ENCODE assay signal across 1 cellular context in genomic region chr14:100398044-100398443, GRCh38.
TF ChIP-seq lines count a peak whose summit lies in the region.

No MANE protein-coding gene starts in this region.

TF ChIP-seq in HepG2, 621 proteins besides CTCF, POLR2A, EP300 and RAD21 (continued from another document and continues in another):
- no peak for TF ChIP-seq AHDC1 (CRISPR knock-in tag; IDR thresholded peaks at IDR 0.05; ENCODE audit: borderline replicate concordance)
- TF ChIP-seq ZNF451 (CRISPR knock-in tag; IDR thresholded peaks at IDR 0.05): no peak
- no peak for TF ChIP-seq ZNF414 (CRISPR knock-in tag; IDR thresholded peaks at IDR 0.05)
- peak; percentile 86 for TF ChIP-seq ZNF761 (CRISPR knock-in tag; conservative IDR thresholded peaks at IDR 0.05)
- TF ChIP-seq ATM (IDR thresholded peaks at IDR 0.05; ENCODE audit: borderline replicate concordance): no peak
- peak; percentile 83 for TF ChIP-seq ZBTB38 (CRISPR knock-in tag; IDR thresholded peaks at IDR 0.05)
- 0 out of 2 replicates have a peak, but pooled peaks have one; percentile 23 for TF ChIP-seq KLF6 (CRISPR knock-in tag; IDR thresholded peaks at IDR 0.05)
- TF ChIP-seq SOX6 (IDR thresholded peaks at IDR 0.05): no peak
- TF ChIP-seq SOX6 (CRISPR knock-in tag; IDR thresholded peaks at IDR 0.05): peak; percentile 55
- TF ChIP-seq, protein P1, sequence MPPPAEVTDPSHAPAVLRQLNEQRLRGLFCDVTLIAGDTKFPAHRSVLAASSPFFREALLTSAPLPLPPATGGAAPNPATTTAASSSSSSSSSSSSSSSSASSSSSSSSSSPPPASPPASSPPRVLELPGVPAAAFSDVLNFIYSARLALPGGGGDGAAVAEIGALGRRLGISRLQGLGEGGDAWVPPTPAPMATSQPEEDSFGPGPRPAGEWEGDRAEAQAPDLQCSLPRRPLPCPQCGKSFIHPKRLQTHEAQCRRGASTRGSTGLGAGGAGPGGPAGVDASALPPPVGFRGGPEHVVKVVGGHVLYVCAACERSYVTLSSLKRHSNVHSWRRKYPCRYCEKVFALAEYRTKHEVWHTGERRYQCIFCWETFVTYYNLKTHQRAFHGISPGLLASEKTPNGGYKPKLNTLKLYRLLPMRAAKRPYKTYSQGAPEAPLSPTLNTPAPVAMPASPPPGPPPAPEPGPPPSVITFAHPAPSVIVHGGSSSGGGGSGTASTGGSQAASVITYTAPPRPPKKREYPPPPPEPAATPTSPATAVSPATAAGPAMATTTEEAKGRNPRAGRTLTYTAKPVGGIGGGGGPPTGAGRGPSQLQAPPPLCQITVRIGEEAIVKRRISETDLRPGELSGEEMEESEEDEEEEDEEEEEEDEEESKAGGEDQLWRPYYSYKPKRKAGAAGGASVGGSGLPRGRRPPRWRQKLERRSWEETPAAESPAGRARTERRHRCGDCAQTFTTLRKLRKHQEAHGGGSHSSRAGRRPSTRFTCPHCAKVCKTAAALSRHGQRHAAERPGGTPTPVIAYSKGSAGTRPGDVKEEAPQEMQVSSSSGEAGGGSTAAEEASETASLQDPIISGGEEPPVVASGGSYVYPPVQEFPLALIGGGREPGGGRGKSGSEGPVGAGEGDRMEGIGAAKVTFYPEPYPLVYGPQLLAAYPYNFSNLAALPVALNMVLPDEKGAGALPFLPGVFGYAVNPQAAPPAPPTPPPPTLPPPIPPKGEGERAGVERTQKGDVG (CRISPR knock-in tag; IDR thresholded peaks at IDR 0.05; ENCODE audit: borderline replicate concordance): peak; percentile 40; the same call in 1 of the 2 replicates
- TF ChIP-seq IRF1 (CRISPR knock-in tag; IDR thresholded peaks at IDR 0.05; ENCODE audit: low read depth): no peak
- peak; percentile 45; the same call in 1 of the 2 replicates for TF ChIP-seq SOX13 (IDR thresholded peaks at IDR 0.05)
- peak in 1 of 2 experiments; percentile 66; a peak in 2 of 4 replicates for TF ChIP-seq SOX13 (CRISPR knock-in tag; conservative IDR thresholded peaks at IDR 0.05 in 1 of 2, IDR thresholded peaks at IDR 0.05 in 1 of 2)
- 0 out of 2 replicates have a peak, but pooled peaks have one; percentile 16 for TF ChIP-seq GATAD1 (CRISPR knock-in tag; IDR thresholded peaks at IDR 0.05)
- 0 out of 2 replicates have a peak, but pooled peaks have one; percentile 36 for TF ChIP-seq ZSCAN21 (CRISPR knock-in tag; IDR thresholded peaks at IDR 0.05; ENCODE audit: borderline replicate concordance)
- 0 out of 2 replicates have a peak, but pooled peaks have one; percentile 36 for TF ChIP-seq ZMYM2 (CRISPR knock-in tag; IDR thresholded peaks at IDR 0.05)
- TF ChIP-seq ZFP91 (CRISPR knock-in tag; IDR thresholded peaks at IDR 0.05; ENCODE audit: borderline replicate concordance): no peak
- TF ChIP-seq SALL1 (CRISPR knock-in tag; IDR thresholded peaks at IDR 0.05): peak; percentile 21; the same call in 1 of the 2 replicates
- no peak for TF ChIP-seq SIN3A (IDR thresholded peaks at IDR 0.05; ENCODE audit: borderline replicate concordance, low read depth, low read length)
- TF ChIP-seq ZHX1 (CRISPR knock-in tag; IDR thresholded peaks at IDR 0.05; ENCODE audit: low read depth): 0 out of 2 replicates have a peak, but pooled peaks have one; percentile 39
- peak; percentile 37 for TF ChIP-seq ZMYM4 (CRISPR knock-in tag; IDR thresholded peaks at IDR 0.05)
- TF ChIP-seq ZNF691 (CRISPR knock-in tag; IDR thresholded peaks at IDR 0.05; ENCODE audit: borderline replicate concordance, low read depth): no peak
- peak; percentile 57; the same call in 1 of the 3 replicates for TF ChIP-seq MXI1 (IDR thresholded peaks at IDR 0.05; ENCODE audit: borderline replicate concordance, low read depth, low read length)
- no peak for TF ChIP-seq TBL1XR1 (IDR thresholded peaks at IDR 0.05; ENCODE audit: borderline replicate concordance, low read length, partially characterized antibody)
- TF ChIP-seq ZNF354B (CRISPR knock-in tag; IDR thresholded peaks at IDR 0.05): no peak
- TF ChIP-seq, protein P2, sequence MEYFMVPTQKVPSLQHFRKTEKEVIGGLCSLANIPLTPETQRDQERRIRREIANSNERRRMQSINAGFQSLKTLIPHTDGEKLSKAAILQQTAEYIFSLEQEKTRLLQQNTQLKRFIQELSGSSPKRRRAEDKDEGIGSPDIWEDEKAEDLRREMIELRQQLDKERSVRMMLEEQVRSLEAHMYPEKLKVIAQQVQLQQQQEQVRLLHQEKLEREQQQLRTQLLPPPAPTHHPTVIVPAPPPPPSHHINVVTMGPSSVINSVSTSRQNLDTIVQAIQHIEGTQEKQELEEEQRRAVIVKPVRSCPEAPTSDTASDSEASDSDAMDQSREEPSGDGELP (IDR thresholded peaks at IDR 0.05; ENCODE audit: borderline replicate concordance, low read depth): no peak
- peak; percentile 24; the same call in 1 of the 2 replicates for TF ChIP-seq ZNF614 (CRISPR knock-in tag; IDR thresholded peaks at IDR 0.05; ENCODE audit: borderline replicate concordance)
- TF ChIP-seq CHD4 (IDR thresholded peaks at IDR 0.05; ENCODE audit: borderline replicate concordance, low read length): no peak
- 0 out of 2 replicates have a peak, but pooled peaks have one; percentile 31 for TF ChIP-seq FOSL2 (CRISPR knock-in tag; IDR thresholded peaks at IDR 0.05)
- peak; percentile 50 for TF ChIP-seq ELF3 (CRISPR knock-in tag; IDR thresholded peaks at IDR 0.05)
- no peak for TF ChIP-seq FOXP1 (IDR thresholded peaks at IDR 0.05)
- TF ChIP-seq FOXP1 (CRISPR knock-in tag; IDR thresholded peaks at IDR 0.05): peak; percentile 8; the same call in 1 of the 2 replicates
- no peak for TF ChIP-seq ZBTB2 (CRISPR knock-in tag; IDR thresholded peaks at IDR 0.05; ENCODE audit: low read depth)
- TF ChIP-seq MED1 (CRISPR knock-in tag; IDR thresholded peaks at IDR 0.05): no peak
- peak; percentile 74 for TF ChIP-seq TEAD3 (CRISPR knock-in tag; optimal IDR thresholded peaks at IDR 0.05; ENCODE audit: borderline replicate concordance)
- TF ChIP-seq HHEX (CRISPR knock-in tag; IDR thresholded peaks at IDR 0.05): no peak
- TF ChIP-seq ZNF644 (CRISPR knock-in tag; IDR thresholded peaks at IDR 0.05; ENCODE audit: low read depth): 0 out of 2 replicates have a peak, but pooled peaks have one; percentile 31
- no peak for TF ChIP-seq ATAD3A (CRISPR knock-in tag; IDR thresholded peaks at IDR 0.05)
- 0 out of 2 replicates have a peak, but pooled peaks have one; percentile 44 for TF ChIP-seq ZBTB7B (CRISPR knock-in tag; IDR thresholded peaks at IDR 0.05)
- TF ChIP-seq ATF2 (CRISPR knock-in tag; IDR thresholded peaks at IDR 0.05): no peak
- TF ChIP-seq ZNF331 (CRISPR knock-in tag; IDR thresholded peaks at IDR 0.05): peak; percentile 75
